18 cellular contexts compared by ENCODE assay signal in genomic region chr4:147578611-147579010, GRCh38. TPM values are rescaled to one million over a fixed set of nuclear protein-coding genes. Genes with fewer than 3 reads are reported as not detected.
A peak's percentile ranks its signal among the peaks of the same experiment; 100 is the strongest.
DNase-seq lines count a peak whose midpoint lies in the region; ATAC-seq and TF ChIP-seq lines count a peak whose summit lies in the region.
"Had no signal": no experiment of that assay in that cellular context is flagged by ENCODE, and none has a peak within 500 bp of the region (broad histone marks: within the 10 kb centered on the region; RNA-seq: fewer than 3 reads in every experiment).

No MANE protein-coding gene starts in this region.

- H3K4me3 ChIP-seq in RWPE2 (ENCODE audit: severe bottlenecking) = no peak overlapping the region
- H3K4me3 ChIP-seq in CD4-positive, alpha-beta memory T cell (ENCODE audit: low read length in 2 of 2) = no peak overlapping the region
- no peak overlapping the region for H3K4me3 ChIP-seq in effector memory CD4-positive, alpha-beta T cell (ENCODE audit: insufficient read depth, low read depth, low read length, poor library complexity, severe bottlenecking)
- H3K4me3 ChIP-seq: GM12878 had no signal

- H3K27me3 Mint-ChIP-seq in CD4-positive, alpha-beta memory T cell = peaks cover 2 to 9% of the 10 kb centered on the region in 2 donors

- intact Hi-C loops in CD4-positive, alpha-beta memory T cell (cut with micrococcal nuclease) = no loop called here

- H3K36me3 ChIP-seq in RWPE2 (ENCODE audit: low read depth) = no peaks in the 10 kb centered on the region
- H3K36me3 ChIP-seq in CD4-positive, alpha-beta memory T cell (ENCODE audit: insufficient read depth, low read length) = no peaks in the 10 kb centered on the region
- H3K36me3 ChIP-seq in effector memory CD4-positive, alpha-beta T cell (ENCODE audit: control insufficient read depth, insufficient read depth, low read length) = no peaks in the 10 kb centered on the region

- no peak for TF ChIP-seq CTCF in RWPE2 (IDR thresholded peaks at IDR 0.05; ENCODE audit: poor library complexity, severe bottlenecking)

- CTCF ChIA-PET in CD4-positive, alpha-beta memory T cell (lab: Charles Lee; ENCODE audit: partially characterized antibody) = interaction anchor here (0.9 kb wide), 1 partner anchor 11 kb away, joined by 3 read pairs; no protein-coding TSS in a partner anchor

- peak overlapping the region; percentile 68 for H3K27ac ChIP-seq in RWPE2 (ENCODE audit: poor library complexity, severe bottlenecking)
- H3K27ac ChIP-seq in CD4-positive, alpha-beta memory T cell (ENCODE audit: low read depth, low read length) = no peak overlapping the region
- H3K27ac ChIP-seq in effector memory CD4-positive, alpha-beta T cell (ENCODE audit: insufficient read depth, low read length, poor library complexity, severe bottlenecking) = no peak overlapping the region
- H3K27ac ChIP-seq: 22Rv1 had no signal

- peaks cover 35% of the 10 kb centered on the region for H3K4me1 ChIP-seq in RWPE2 (ENCODE audit: insufficient read depth, poor library complexity, severe bottlenecking)
- H3K4me1 ChIP-seq in CD4-positive, alpha-beta memory T cell (ENCODE audit: insufficient read depth, low read length) = no peaks in the 10 kb centered on the region
- H3K4me1 ChIP-seq in effector memory CD4-positive, alpha-beta T cell (ENCODE audit: control insufficient read depth, insufficient read depth, low read length, poor library complexity, severe bottlenecking) = no peaks in the 10 kb centered on the region

- ATAC-seq in RWPE2 (ENCODE audit: low read depth) (no peak), GM21423 (IDR thresholded peaks at IDR 0.05; ENCODE audit: unreplicated experiment) (no peak), GM18873 (IDR thresholded peaks at IDR 0.05; ENCODE audit: low FRiP score, unreplicated experiment) (no peak)
- ATAC-seq: GM12878 had no signal

- no peak overlapping the region for H3K27ac Mint-ChIP-seq in CD4-positive, alpha-beta memory T cell

- H3K4me3 Mint-ChIP-seq in CD4-positive, alpha-beta memory T cell = no peak overlapping the region

- POLR2A ChIA-PET in CD4-positive, alpha-beta memory T cell (lab: Charles Lee; ENCODE audit: partially characterized antibody) = no interaction called here

- peaks cover 0 to 1% (median 0%) of the 10 kb centered on the region in 4 donors for H3K4me1 Mint-ChIP-seq in CD4-positive, alpha-beta memory T cell

- no peaks in the 10 kb centered on the region for H3K27me3 ChIP-seq in RWPE2 (ENCODE audit: insufficient read depth, poor library complexity, severe bottlenecking)
- H3K27me3 ChIP-seq in CD4-positive, alpha-beta memory T cell (ENCODE audit: insufficient read depth, low read length) = no peaks in the 10 kb centered on the region
- H3K27me3 ChIP-seq in effector memory CD4-positive, alpha-beta T cell (replicated peaks; ENCODE audit: control insufficient read depth, insufficient read depth, low read length, poor library complexity, severe bottlenecking) = no peaks in the 10 kb centered on the region

- H3K9me3 Mint-ChIP-seq in CD4-positive, alpha-beta memory T cell = peaks cover 0 to 6% (median under 1%) of the 10 kb centered on the region in 8 donors

- no peaks in the 10 kb centered on the region for H3K36me3 Mint-ChIP-seq in CD4-positive, alpha-beta memory T cell

- DNase-seq in DMS53 (lab: John Stamatoyannopoulos, UW) = peak; percentile 60
- DNase-seq in DMS53 treated with DMSO at 0.1 percent for 48 hours (lab: John Stamatoyannopoulos, UW; ENCODE audit: unreplicated experiment) = no peak
- DNase-seq in RWPE2 (ENCODE audit: low spot score) = no peak
- peak; percentile 16 for DNase-seq in left kidney (ENCODE audit: low read depth, low spot score)
- DNase-seq in CD4-positive, alpha-beta memory T cell = no peak
- no peak for DNase-seq in effector memory CD4-positive, alpha-beta T cell
- DNase-seq: GDM1, NCI-H1048, NCI-H1417 treated with DMSO at 0.1 percent for 48 hours, NCI-H187, NCI-H2107, NCI-H446 treated with DMSO at 0.1 percent for 48 hours, NCI-H526 treated with DMSO at 0.1 percent for 48 hours had no signal

- H3K9me3 ChIP-seq in RWPE2 (ENCODE audit: severe bottlenecking) = no peaks in the 10 kb centered on the region
- no peaks in the 10 kb centered on the region for H3K9me3 ChIP-seq in CD4-positive, alpha-beta memory T cell (ENCODE audit: control insufficient read depth in 1 of 2, low read length in 2 of 2)
- no peaks in the 10 kb centered on the region for H3K9me3 ChIP-seq in effector memory CD4-positive, alpha-beta T cell (ENCODE audit: control insufficient read depth, low read length)
- H3K9me3 ChIP-seq: SK-N-SH had no signal

RNA-seq across cellular contexts. Expression of gene TMEM184C, which starts 38.6 kb away (rescaled TPM):
- 10 to 100 TPM; 28.8 to 31.5 TPM for total RNA-seq in CD4-positive, alpha-beta memory T cell
- 10 to 100 TPM; 13.7 to 27.6 TPM for polyA plus RNA-seq in CD4-positive, alpha-beta memory T cell

Comparison
In these comparisons a context has a peak if more than half of its experiments do, and no peak if none do; other contexts are left out.
1. DNase-seq: peak in DMS53 (single experiment) and left kidney (single experiment); none in DMS53 treated with DMSO at 0.1 percent for 48 hours (single experiment), RWPE2 (single experiment), CD4-positive, alpha-beta memory T cell (0 of 5) and effector memory CD4-positive, alpha-beta T cell (0 of 3).